In genomic region chr5:149500922-149501582, GRCh38 we compare ENCODE assay signal across 20 cellular contexts. TPM values are rescaled to one million over a fixed set of nuclear protein-coding genes. Genes with fewer than 3 reads are reported as not detected.
DNase-seq lines count a peak whose midpoint lies in the region; ATAC-seq, FAIRE-seq and TF ChIP-seq lines count a peak whose summit lies in the region.
"Had no signal": no experiment of that assay in that cellular context is flagged by ENCODE, and none has a peak within 500 bp of the region (broad histone marks: within the 10 kb centered on the region; RNA-seq: fewer than 3 reads in every experiment).

No MANE protein-coding gene starts in this region.

- H2BK120ac ChIP-seq in mesendoderm (ENCODE audit: low read depth, low read length) = no peak overlapping the region

- H3K4me1 ChIP-seq in mesendoderm (ENCODE audit: control insufficient read depth, low read depth, low read length) = no peaks in the 10 kb centered on the region

- no peaks in the 10 kb centered on the region for H3K9me3 ChIP-seq in AG04450 (ENCODE audit: control insufficient read depth, insufficient read depth, low read length)

- H3K36me3 ChIP-seq in mesendoderm (ENCODE audit: control insufficient read depth, insufficient read depth, low read length) = peaks cover 5% of the 10 kb centered on the region

- no peak overlapping the region for H4K8ac ChIP-seq in mesendoderm (ENCODE audit: low read depth, low read length)

- no peak overlapping the region for H3K27ac Mint-ChIP-seq in type B pancreatic cell
- H3K27ac Mint-ChIP-seq: CD8-positive, alpha-beta T cell; stimulated activated naive B cell treated with anti-CD40 and anti-IgM and Interleukin-4, amounts not matched to agents 10 μg/mL and 1 μg/mL and 100 μg/mL, for 72 hours had no signal

- no peak for TF ChIP-seq CTCF in AG04450 (IDR thresholded peaks at IDR 0.05; ENCODE audit: low read depth, low read length)
- no peak for TF ChIP-seq CTCF in type B pancreatic cell (conservative IDR thresholded peaks at IDR 0.05)

- POLR2A ChIA-PET in AG04450 (lab: Yijun Ruan, JAX) = interaction anchor here (0.6 to 1.2 kb wide), 4 partner anchors 12 to 49 kb away, joined by 3 to 5 read pairs (median 4); no protein-coding TSS in a partner anchor

- H3K56ac ChIP-seq in mesendoderm (ENCODE audit: low read length) = no peak overlapping the region

- H3K4me3 Mint-ChIP-seq in type B pancreatic cell = no peak overlapping the region
- H3K4me3 Mint-ChIP-seq: CD8-positive, alpha-beta T cell; naive thymus-derived CD4-positive, alpha-beta T cell; stimulated activated naive B cell treated with anti-CD40 and anti-IgM and Interleukin-4, amounts not matched to agents 10 μg/mL and 1 μg/mL and 100 μg/mL, for 72 hours had no signal

- no peak overlapping the region for H3K4ac ChIP-seq in mesendoderm (ENCODE audit: low read depth, low read length)

- no peak overlapping the region for H2BK15ac ChIP-seq in mesendoderm (replicated peaks; ENCODE audit: low read depth)

- no peak overlapping the region for H3K4me2 ChIP-seq in mesendoderm (ENCODE audit: low read length)

- H3K27ac ChIP-seq in AG04450 (ENCODE audit: low read depth, low read length) (peak overlapping the region; percentile 62), mesendoderm (ENCODE audit: low read depth, low read length) (no peak overlapping the region)

- no peak overlapping the region for H2AK5ac ChIP-seq in mesendoderm (ENCODE audit: low read length)

- TF ChIP-seq POLR2A in H54 (IDR thresholded peaks at IDR 0.05; ENCODE audit: low read depth, low read length) = no peak

- H3K18ac ChIP-seq in mesendoderm (ENCODE audit: low read length) = no peak overlapping the region

- no peaks in the 10 kb centered on the region for H3K27me3 Mint-ChIP-seq in type B pancreatic cell
- H3K27me3 Mint-ChIP-seq: naive thymus-derived CD4-positive, alpha-beta T cell; stimulated activated naive B cell treated with anti-CD40 and anti-IgM and Interleukin-4, amounts not matched to agents 10 μg/mL and 1 μg/mL and 100 μg/mL, for 72 hours had no signal

- FAIRE-seq in H54 (lab: Jason Lieb, UNC) = peak; percentile 89

- peaks cover 4% of the 10 kb centered on the region for H3K4me1 Mint-ChIP-seq in type B pancreatic cell (ENCODE audit: unreplicated experiment)
- H3K4me1 Mint-ChIP-seq: stimulated activated naive B cell treated with anti-CD40 and anti-IgM and Interleukin-4, amounts not matched to agents 10 μg/mL and 1 μg/mL and 100 μg/mL, for 72 hours had no signal

- CTCF ChIA-PET in AG04450 (lab: Charles Lee) = interaction anchor here (0.6 kb wide), 1 partner anchor 112 kb away, joined by 3 read pairs; no protein-coding TSS in a partner anchor

- H3K23ac ChIP-seq in mesendoderm (ENCODE audit: low read length) = no peak overlapping the region

- H4K5ac ChIP-seq in mesendoderm (ENCODE audit: low read length) = no peak overlapping the region

- ATAC-seq in HG03025 (IDR thresholded peaks at IDR 0.05; ENCODE audit: low FRiP score, unreplicated experiment) (no peak), GM18870 (IDR thresholded peaks at IDR 0.05; ENCODE audit: unreplicated experiment) (no peak)
- ATAC-seq: CD8-positive, alpha-beta T cell; left cardiac atrium; naive thymus-derived CD4-positive, alpha-beta T cell; stimulated activated naive B cell treated with anti-CD40 and anti-IgM and Interleukin-4, amounts not matched to agents 10 μg/mL and 1 μg/mL and 100 μg/mL, for 72 hours had no signal

- H3K27me3 ChIP-seq in AG04450 (ENCODE audit: control insufficient read depth, insufficient read depth, low read length) (no peaks in the 10 kb centered on the region), mesendoderm (ENCODE audit: insufficient read depth, low read length, poor library complexity) (no peaks in the 10 kb centered on the region)
- H3K27me3 ChIP-seq: dorsolateral prefrontal cortex had no signal

- DNase-seq in AG04450 (ENCODE audit: low read depth, low spot score) (peak; percentile 76), H54 (ENCODE audit: insufficient read length, low spot score) (no peak), astrocyte of the hippocampus (ENCODE audit: low read depth, low spot score) (peak; percentile 66), mesendoderm (peak; percentile 21), type B pancreatic cell (ENCODE audit: extremely low spot score, unreplicated experiment) (no peak), RKO (ENCODE audit: low spot score) (no peak)
- DNase-seq: activated T-cell treated with anti-CD3 and anti-CD28 coated beads, Interleukin-2, amount 50 U/mL, for 1 hour; amygdala; CD8-positive, alpha-beta T cell; dorsolateral prefrontal cortex; KBM-7; left cardiac atrium; naive thymus-derived CD4-positive, alpha-beta T cell; NCI-H1694 treated with DMSO at 0.1 percent for 48 hours; NCI-H774; SIG-M5; stimulated activated CD4-positive, alpha-beta T cell treated with anti-CD3 and anti-CD28 coated beads, Interleukin-4, amount 100 ng/mL, for 4 hours; stimulated activated naive B cell treated with anti-CD40 and anti-IgM and Interleukin-4, amounts not matched to agents 10 μg/mL and 1 μg/mL and 100 μg/mL, for 72 hours had no signal

- WGBS in mesendoderm (ENCODE audit: extremely low coverage, insufficient coverage, low lambda C conversion rate) = no CpG with 5 or more reads among the region's 5 CpGs

- no peak overlapping the region for H2BK5ac ChIP-seq in mesendoderm (ENCODE audit: low read length)

- H3K79me2 ChIP-seq in mesendoderm (ENCODE audit: control insufficient read depth, insufficient read depth, low read length) = no peaks in the 10 kb centered on the region

- H3K9me3 Mint-ChIP-seq in type B pancreatic cell = no peaks in the 10 kb centered on the region
- H3K9me3 Mint-ChIP-seq: CD8-positive, alpha-beta T cell; naive thymus-derived CD4-positive, alpha-beta T cell; stimulated activated naive B cell treated with anti-CD40 and anti-IgM and Interleukin-4, amounts not matched to agents 10 μg/mL and 1 μg/mL and 100 μg/mL, for 72 hours had no signal

- no peaks in the 10 kb centered on the region for H3K79me1 ChIP-seq in mesendoderm (ENCODE audit: low read length)

- no peak overlapping the region for H3K4me3 ChIP-seq in AG04450 (ENCODE audit: low read depth, low read length)
- no peak overlapping the region for H3K4me3 ChIP-seq in mesendoderm (ENCODE audit: low read length)
- H3K4me3 ChIP-seq: dorsolateral prefrontal cortex had no signal

- H3K9ac ChIP-seq in mesendoderm (ENCODE audit: low read length) = no peak overlapping the region

- peaks cover 28% of the 10 kb centered on the region for H3K36me3 Mint-ChIP-seq in type B pancreatic cell

RNA-seq across cellular contexts. Expression of gene CSNK1A1, which starts 50.2 kb away (rescaled TPM):
- polyA plus RNA-seq in AG04450 (2011; rRNA removed) = 260 and 329 TPM in 2 replicates
- 434 and 500 TPM in 2 replicates for polyA minus RNA-seq in AG04450 (2011; rRNA and poly(A)+ RNA removed)
- polyA plus RNA-seq in mesendoderm (2013, experiment 1 of 2) = 145 TPM
- polyA plus RNA-seq in mesendoderm (2013, experiment 2 of 2) = 145 TPM
- 224 and 294 TPM in 2 replicates for total RNA-seq in type B pancreatic cell (ENCODE audit: low replicate concordance)

Comparison
In these comparisons a context has a peak if more than half of its experiments do, and no peak if none do; other contexts are left out.
1. DNase-seq: peak in AG04450 (single experiment), astrocyte of the hippocampus (single experiment) and mesendoderm (single experiment); none in H54 (single experiment), type B pancreatic cell (single experiment) and RKO (single experiment).